ENCODE assay signal across 8 cellular contexts in the genomic region with DNA sequence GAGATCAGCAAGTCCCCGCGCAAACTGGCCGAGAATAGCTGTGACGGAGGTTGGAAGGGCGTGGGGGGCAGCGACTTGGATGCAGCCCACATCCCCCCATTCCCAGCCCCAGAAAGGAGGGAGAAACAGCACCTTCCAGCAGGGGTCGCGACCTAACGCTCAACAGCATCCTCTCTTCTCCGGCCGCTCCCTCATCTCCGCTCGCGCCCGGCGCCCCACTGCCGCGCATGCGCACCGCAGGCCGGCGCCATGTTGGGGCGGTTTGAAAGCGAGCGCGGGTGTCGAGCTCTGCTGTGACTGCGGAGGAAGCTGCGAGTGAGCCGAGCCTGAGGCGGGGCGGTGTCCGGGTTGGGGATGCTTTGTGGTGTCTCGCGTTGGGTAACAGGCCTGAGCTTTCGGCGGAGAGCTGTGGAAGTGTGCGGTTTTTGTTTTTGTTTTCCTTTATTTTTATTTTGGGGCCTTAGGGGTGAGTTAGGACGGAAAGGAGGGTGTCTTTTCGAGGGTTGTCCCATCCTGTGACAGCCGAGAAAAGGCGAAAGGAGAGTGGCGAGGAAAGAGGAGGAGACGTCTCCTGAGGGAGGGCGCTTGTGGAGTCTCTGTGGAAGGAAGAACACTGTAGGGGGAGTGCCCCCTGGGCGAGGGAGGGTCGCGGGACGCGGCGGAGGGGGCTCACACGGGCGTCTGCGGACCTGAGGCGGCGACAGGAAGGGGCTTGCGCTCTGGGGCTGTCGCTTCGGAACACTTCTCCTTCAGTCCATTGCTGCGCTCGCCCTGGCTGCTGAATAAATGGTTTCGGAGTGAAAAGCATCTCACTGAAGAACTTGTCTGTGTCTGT. TPM values are rescaled to one million over a fixed set of nuclear protein-coding genes. Genes with fewer than 3 reads are reported as not detected.
A peak's percentile ranks its signal among the peaks of the same experiment; 100 is the strongest.
DNase-seq lines count a peak whose midpoint lies in the region; ATAC-seq lines count a peak whose summit lies in the region.

A gene (plus strand): TSS at position 247 of the 835 bp plus-strand sequence. CDS start 2,667 bp downstream, outside the sequence.
A gene with protein sequence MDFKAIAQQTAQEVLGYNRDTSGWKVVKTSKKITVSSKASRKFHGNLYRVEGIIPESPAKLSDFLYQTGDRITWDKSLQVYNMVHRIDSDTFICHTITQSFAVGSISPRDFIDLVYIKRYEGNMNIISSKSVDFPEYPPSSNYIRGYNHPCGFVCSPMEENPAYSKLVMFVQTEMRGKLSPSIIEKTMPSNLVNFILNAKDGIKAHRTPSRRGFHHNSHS (minus strand): TSS at position 199 of the 835 bp plus-strand sequence. CDS start 3,285 bp downstream, outside the sequence.

- no peaks in the 10 kb centered on the region for H3K9me3 Mint-ChIP-seq in CD8-positive, alpha-beta memory T cell
- H3K9me3 Mint-ChIP-seq in activated CD4-positive, alpha-beta memory T cell treated with anti-CD3 and anti-CD28 coated beads for 36 hours, result no peaks in the 10 kb centered on the region

- H3K36me3 ChIP-seq in CD8-positive, alpha-beta memory T cell (ENCODE audit: insufficient read depth, low read length), result no peaks in the 10 kb centered on the region
- peaks cover 16% of the 10 kb centered on the region for H3K36me3 ChIP-seq in ectodermal cell (ENCODE audit: control insufficient read depth, insufficient read depth, low read length)

- peak within 1 kb of the TSS; percentile 80 to 99 (median 96) for H3K27ac Mint-ChIP-seq in CD8-positive, alpha-beta memory T cell
- peak within 1 kb of the TSS; percentile 81 for H3K27ac Mint-ChIP-seq in activated CD4-positive, alpha-beta memory T cell treated with anti-CD3 and anti-CD28 coated beads for 36 hours

- peaks cover 0 to 15% (median 3%) of the 10 kb centered on the region in 3 donors for H3K36me3 Mint-ChIP-seq in CD8-positive, alpha-beta memory T cell
- H3K36me3 Mint-ChIP-seq in activated CD4-positive, alpha-beta memory T cell treated with anti-CD3 and anti-CD28 coated beads for 36 hours, result peaks cover 11% of the 10 kb centered on the region

- ATAC-seq in GM19452 (IDR thresholded peaks at IDR 0.05; ENCODE audit: unreplicated experiment) (peak; percentile 94), HG03575 (IDR thresholded peaks at IDR 0.05; ENCODE audit: extremely low read depth, insufficient number of reproducible peaks, low FRiP score, unreplicated experiment) (peak; percentile 74)

- peak; percentile 84 to 93 (median 90) for DNase-seq in CD8-positive, alpha-beta memory T cell
- DNase-seq in NCI-H774 (lab: John Stamatoyannopoulos, UW) (peak; percentile 87), lung microvascular endothelial cell (ENCODE audit: low read depth in 2 of 2) (peak; percentile 91 to 92)
- DNase-seq in activated CD4-positive, alpha-beta memory T cell treated with anti-CD3 and anti-CD28 coated beads for 36 hours, result peak; percentile 93
- peak; percentile 66 to 86 (median 81) for DNase-seq in stimulated activated CD4-positive, alpha-beta T cell treated with anti-CD3 and anti-CD28 coated beads, TNF-alpha, amount 100 ng/mL, for 4 hours (ENCODE audit: low read depth in 3 of 3)

- WGBS in ectodermal cell, 2 experiments, result 0 to 1% methylated on average over 62 of the region's 62 CpGs

- peaks cover 0 to 3% of the 10 kb centered on the region in 2 donors for H3K27me3 Mint-ChIP-seq in CD8-positive, alpha-beta memory T cell
- peaks cover 3% of the 10 kb centered on the region for H3K27me3 Mint-ChIP-seq in activated CD4-positive, alpha-beta memory T cell treated with anti-CD3 and anti-CD28 coated beads for 36 hours

- intact Hi-C loops in activated CD4-positive, alpha-beta memory T cell treated with anti-CD3 and anti-CD28 coated beads for 36 hours (cut with micrococcal nuclease), result loop anchor here (1.0 to 5.0 kb wide), 5 partner anchors 30 to 211 kb away; a partner anchor contains a TSS

- H3K27me3 ChIP-seq in CD8-positive, alpha-beta memory T cell (ENCODE audit: insufficient read depth, low read length, poor library complexity, severe bottlenecking), result no peaks in the 10 kb centered on the region
- no peaks in the 10 kb centered on the region for H3K27me3 ChIP-seq in ectodermal cell (ENCODE audit: control insufficient read depth, insufficient read depth, low read length, poor library complexity, severe bottlenecking)

- H3K9me3 ChIP-seq in CD8-positive, alpha-beta memory T cell (ENCODE audit: low read length), result no peaks in the 10 kb centered on the region
- H3K9me3 ChIP-seq in ectodermal cell (ENCODE audit: control insufficient read depth, low read length), result no peaks in the 10 kb centered on the region

- H3K4me3 Mint-ChIP-seq in CD8-positive, alpha-beta memory T cell, result peak within 1 kb of the TSS; percentile 95 to 100 (median 97)
- H3K4me3 Mint-ChIP-seq in activated CD4-positive, alpha-beta memory T cell treated with anti-CD3 and anti-CD28 coated beads for 36 hours, result peak within 1 kb of the TSS; percentile 95

- CTCF ChIA-PET in CD8-positive, alpha-beta memory T cell (lab: Charles Lee), result interaction anchor here (0.6 to 2.0 kb wide), 16 partner anchors 8 to 156 kb away, joined by 3 to 13 read pairs (median 3); a partner anchor contains a TSS
- CTCF ChIA-PET in activated CD4-positive, alpha-beta memory T cell treated with anti-CD3 and anti-CD28 coated beads for 36 hours (lab: Charles Lee), result interaction anchor here (0.5 to 3.2 kb wide), 27 partner anchors 10 to 242 kb away, joined by 3 to 25 read pairs (median 3); a partner anchor contains a TSS

- H3K27ac ChIP-seq in CD8-positive, alpha-beta memory T cell (ENCODE audit: low read depth, low read length), result peak within 1 kb of the TSS; percentile 81
- peak within 1 kb of the TSS; percentile 19 for H3K27ac ChIP-seq in ectodermal cell (ENCODE audit: insufficient read depth, low read depth, low read length, poor library complexity, severe bottlenecking)

- peaks cover 16 to 23% (median 22%) of the 10 kb centered on the region in 3 donors for H3K4me1 Mint-ChIP-seq in CD8-positive, alpha-beta memory T cell
- H3K4me1 Mint-ChIP-seq in activated CD4-positive, alpha-beta memory T cell treated with anti-CD3 and anti-CD28 coated beads for 36 hours (ENCODE audit: low read depth), result peaks cover 14% of the 10 kb centered on the region

- POLR2A ChIA-PET in CD8-positive, alpha-beta memory T cell (lab: Charles Lee), result interaction anchor here (0.6 to 1.2 kb wide), 6 partner anchors 88 to 135 kb away, joined by 3 to 5 read pairs (median 4); a partner anchor contains a TSS
- POLR2A ChIA-PET in activated CD4-positive, alpha-beta memory T cell treated with anti-CD3 and anti-CD28 coated beads for 36 hours (lab: Charles Lee), result interaction anchor here (1.1 to 2.7 kb wide), 4 partner anchors 73 to 135 kb away, joined by 4 to 12 read pairs (median 8); a partner anchor contains a TSS

- H3K4me3 ChIP-seq in CD8-positive, alpha-beta memory T cell (ENCODE audit: low read length), result peak within 1 kb of the TSS; percentile 95
- peak within 1 kb of the TSS; percentile 67 for H3K4me3 ChIP-seq in ectodermal cell (ENCODE audit: insufficient read depth, low read depth, low read length)

- peaks cover 12% of the 10 kb centered on the region for H3K4me1 ChIP-seq in CD8-positive, alpha-beta memory T cell (ENCODE audit: insufficient read depth, low read length)
- no peaks in the 10 kb centered on the region for H3K4me1 ChIP-seq in ectodermal cell (ENCODE audit: control insufficient read depth, insufficient read depth, low read length)

RNA-seq across cellular contexts. Expression of the first gene that starts in this region (rescaled TPM):
- total RNA-seq in CD8-positive, alpha-beta memory T cell, result 10 to 100 TPM; 10.1 to 10.6 TPM
- polyA plus RNA-seq in CD8-positive, alpha-beta memory T cell, result 1.1 TPM
- total RNA-seq in activated CD4-positive, alpha-beta memory T cell treated with anti-CD3 and anti-CD28 coated beads for 36 hours, result 10 to 100 TPM; 11.7 to 12.2 TPM
- polyA plus RNA-seq in ectodermal cell (2013, experiment 1 of 4), result 34.2 TPM
- 34.2 TPM for polyA plus RNA-seq in ectodermal cell (2013, experiment 2 of 4)
- 31.3 TPM for polyA plus RNA-seq in ectodermal cell (2013, experiment 3 of 4)
- polyA plus RNA-seq in ectodermal cell (2013, experiment 4 of 4), result 31.3 TPM
- total RNA-seq in lung microvascular endothelial cell, result 5.2 and 5.9 TPM in 2 replicates

RNA-seq across cellular contexts. Expression of the second gene that starts in this region (rescaled TPM):
- total RNA-seq in CD8-positive, alpha-beta memory T cell, result under 1 TPM in 1 of 2 experiments, not detected in 1; 0.46 TPM
- not detected for polyA plus RNA-seq in CD8-positive, alpha-beta memory T cell
- not detected for total RNA-seq in activated CD4-positive, alpha-beta memory T cell treated with anti-CD3 and anti-CD28 coated beads for 36 hours
- polyA plus RNA-seq in ectodermal cell (2013, experiment 1 of 4), result not detected
- polyA plus RNA-seq in ectodermal cell (2013, experiment 2 of 4), result 0.43 TPM
- polyA plus RNA-seq in ectodermal cell (2013, experiment 3 of 4), result not detected
- not detected for polyA plus RNA-seq in ectodermal cell (2013, experiment 4 of 4)
- total RNA-seq in lung microvascular endothelial cell, result 0.20 TPM in 1 of 2 replicates, not detected in the other

Comparison
In these comparisons a context has a peak if more than half of its experiments do, and no peak if none do; other contexts are left out.
1. Peak in every context shown above with its lines: DNase-seq, ATAC-seq, H3K4me3 ChIP-seq and H3K27ac ChIP-seq.